In the genomic region with DNA sequence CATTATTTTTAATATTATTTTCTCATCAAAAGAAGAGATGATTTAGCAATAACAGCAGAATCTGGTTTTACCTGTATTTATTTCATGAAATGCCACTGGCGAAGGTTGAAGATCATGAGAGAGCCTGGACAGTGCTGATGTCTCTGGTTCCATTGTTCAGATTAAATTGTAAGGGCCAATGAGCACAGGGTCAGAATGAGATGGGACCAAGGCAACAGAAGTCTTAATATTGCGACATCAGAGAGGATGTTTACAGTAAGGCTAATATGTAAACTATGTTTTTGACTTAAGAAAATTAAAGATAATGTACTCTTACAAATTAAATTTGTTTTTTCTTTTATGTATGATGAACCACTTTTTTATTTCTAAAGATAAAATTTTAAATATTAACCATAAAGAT, we compare ENCODE assay signal across 3 cellular contexts.
A peak's percentile ranks its signal among the peaks of the same experiment; 100 is the strongest.
TF ChIP-seq lines count a peak whose summit lies in the region.

No MANE protein-coding gene starts in this region.

TF ChIP-seq in IMR-90, 13 proteins besides CTCF, POLR2A, EP300 and RAD21:
- TF ChIP-seq RCOR1 (IDR thresholded peaks at IDR 0.05; ENCODE audit: insufficient replicate concordance, low read length) (no peak), CEBPB (IDR thresholded peaks at IDR 0.05; ENCODE audit: low read depth, low read length) (peak; percentile 90), MAZ (IDR thresholded peaks at IDR 0.05; ENCODE audit: borderline replicate concordance, low read depth, low read length) (no peak), MAFK (IDR thresholded peaks at IDR 0.05; ENCODE audit: low read depth, low read length) (no peak)

TF ChIP-seq in Ishikawa, 13 proteins besides CTCF, POLR2A, EP300 and RAD21:
- TF ChIP-seq CEBPB (IDR thresholded peaks at IDR 0.05), result peak; percentile 71
- TF ChIP-seq, protein P1, sequence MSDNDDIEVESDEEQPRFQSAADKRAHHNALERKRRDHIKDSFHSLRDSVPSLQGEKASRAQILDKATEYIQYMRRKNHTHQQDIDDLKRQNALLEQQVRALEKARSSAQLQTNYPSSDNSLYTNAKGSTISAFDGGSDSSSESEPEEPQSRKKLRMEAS (IDR thresholded peaks at IDR 0.05), result no peak

TF ChIP-seq in H1, 55 proteins besides CTCF, POLR2A, EP300 and RAD21:
- TF ChIP-seq CEBPB (IDR thresholded peaks at IDR 0.05; ENCODE audit: low read depth, low read length) (peak; percentile 84), ASH2L (IDR thresholded peaks at IDR 0.05; ENCODE audit: low read length) (no peak)
